17 cellular contexts compared by ENCODE assay signal in the genomic region with DNA sequence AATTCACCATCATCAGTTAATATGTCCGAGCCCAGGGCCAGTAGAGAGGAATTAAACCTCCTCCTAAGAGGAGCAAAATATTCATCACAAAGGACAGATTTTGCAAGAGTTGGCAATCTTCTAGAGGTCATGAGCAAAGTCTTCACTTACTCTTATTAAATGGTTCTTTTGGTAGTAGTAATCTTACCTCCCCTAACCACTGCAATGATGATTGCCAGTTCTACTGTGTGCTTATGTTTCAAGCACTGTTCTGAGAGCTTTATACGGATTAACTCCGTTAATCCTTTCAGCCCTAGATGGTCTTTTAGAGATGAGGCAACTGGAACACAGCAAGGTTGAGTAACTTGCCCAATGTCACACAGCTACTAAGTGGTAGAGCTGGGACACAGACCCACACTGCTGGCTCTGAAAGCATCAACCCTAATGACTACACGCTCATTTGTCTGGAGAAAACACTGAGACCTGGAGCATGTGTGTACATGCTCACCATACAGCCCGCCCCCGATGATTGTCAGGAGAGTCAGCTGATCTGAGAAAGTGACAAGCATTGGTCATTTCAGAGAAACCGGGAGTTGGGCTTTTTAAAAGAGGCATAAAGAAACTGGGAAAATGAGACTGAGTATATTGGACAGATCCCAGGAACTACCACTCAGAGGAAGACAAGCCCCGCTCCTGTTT.
DNase-seq lines count a peak whose midpoint lies in the region; ATAC-seq and TF ChIP-seq lines count a peak whose summit lies in the region.
"Had no signal": no experiment of that assay in that cellular context is flagged by ENCODE, and none has a peak within 500 bp of the region (broad histone marks: within the 10 kb centered on the region; RNA-seq: fewer than 3 reads in every experiment).

No MANE protein-coding gene starts in this region.

- no peak overlapping the region for H3K4me3 ChIP-seq in left lung
- H3K4me3 ChIP-seq: SK-N-MC had no signal

- H3K36me3 ChIP-seq in left lung, result no peaks in the 10 kb centered on the region

- H3K27me3 Mint-ChIP-seq in dendritic cell treated with granulocyte-macrophage colony-stimulating factor and Interleukin-4, amounts not matched to agents 40 ng/mL and 50 ng/mL, for 4 days, result no peaks in the 10 kb centered on the region
- H3K27me3 Mint-ChIP-seq in osteocyte (ENCODE audit: unreplicated experiment), result no peaks in the 10 kb centered on the region
- H3K27me3 Mint-ChIP-seq: activated CD8-positive, alpha-beta memory T cell treated with anti-CD3 and anti-CD28 coated beads, Interleukin-2, amount 10 ng/mL, durations not matched to agents 7 days and 5 days had no signal

- ATAC-seq in left lung, result peak; percentile 13
- ATAC-seq: activated CD8-positive, alpha-beta memory T cell treated with anti-CD3 and anti-CD28 coated beads, Interleukin-2, amount 10 ng/mL, durations not matched to agents 7 days and 5 days; left lobe of liver; PC-3 had no signal

- H3K9me3 Mint-ChIP-seq in dendritic cell treated with granulocyte-macrophage colony-stimulating factor and Interleukin-4, amounts not matched to agents 40 ng/mL and 50 ng/mL, for 4 days, result no peaks in the 10 kb centered on the region
- H3K9me3 Mint-ChIP-seq in osteocyte (ENCODE audit: unreplicated experiment), result no peaks in the 10 kb centered on the region

- no peak overlapping the region for H3K4me3 Mint-ChIP-seq in dendritic cell treated with granulocyte-macrophage colony-stimulating factor and Interleukin-4, amounts not matched to agents 40 ng/mL and 50 ng/mL, for 4 days
- no peak overlapping the region for H3K4me3 Mint-ChIP-seq in osteocyte (ENCODE audit: unreplicated experiment)
- H3K4me3 Mint-ChIP-seq: activated CD8-positive, alpha-beta memory T cell treated with anti-CD3 and anti-CD28 coated beads, Interleukin-2, amount 10 ng/mL, durations not matched to agents 7 days and 5 days had no signal

- H3K27me3 ChIP-seq in left lung, result no peaks in the 10 kb centered on the region

- H3K9me3 ChIP-seq in left lung, result no peaks in the 10 kb centered on the region

- peaks cover 25% of the 10 kb centered on the region for H3K4me1 Mint-ChIP-seq in dendritic cell treated with granulocyte-macrophage colony-stimulating factor and Interleukin-4, amounts not matched to agents 40 ng/mL and 50 ng/mL, for 4 days (ENCODE audit: low read depth)
- peaks cover 14% of the 10 kb centered on the region for H3K4me1 Mint-ChIP-seq in osteocyte (ENCODE audit: unreplicated experiment)
- H3K4me1 Mint-ChIP-seq: activated CD8-positive, alpha-beta memory T cell treated with anti-CD3 and anti-CD28 coated beads, Interleukin-2, amount 10 ng/mL, durations not matched to agents 7 days and 5 days had no signal

- TF ChIP-seq CTCF in left lung (IDR thresholded peaks at IDR 0.05) (no peak), osteocyte (IDR thresholded peaks at IDR 0.05) (no peak)

- intact Hi-C loops in dendritic cell treated with granulocyte-macrophage colony-stimulating factor and Interleukin-4, amounts not matched to agents 40 ng/mL and 50 ng/mL, for 4 days (cut with micrococcal nuclease), result no loop called here
- intact Hi-C loops in left lung (cut with DNase I), result no loop called here

- H3K36me3 Mint-ChIP-seq in dendritic cell treated with granulocyte-macrophage colony-stimulating factor and Interleukin-4, amounts not matched to agents 40 ng/mL and 50 ng/mL, for 4 days (ENCODE audit: low read depth), result no peaks in the 10 kb centered on the region
- H3K36me3 Mint-ChIP-seq in osteocyte (ENCODE audit: unreplicated experiment), result no peaks in the 10 kb centered on the region
- H3K36me3 Mint-ChIP-seq: activated CD8-positive, alpha-beta memory T cell treated with anti-CD3 and anti-CD28 coated beads, Interleukin-2, amount 10 ng/mL, durations not matched to agents 7 days and 5 days had no signal

- DNase-seq in AG20443 (ENCODE audit: low spot score) (peak; percentile 60), LHCN-M2 (ENCODE audit: low read depth) (peak; percentile 21), left lung (no peak), SHP77 (lab: John Stamatoyannopoulos, UW) (no peak), LoVo (ENCODE audit: low spot score) (no peak), osteocyte (ENCODE audit: extremely low spot score, unreplicated experiment) (no peak)
- no peak for DNase-seq in stimulated activated naive CD4-positive, alpha-beta T cell (lab: John Stamatoyannopoulos, UW)
- DNase-seq: activated CD4-positive, alpha-beta T cell treated with anti-CD3 and anti-CD28 coated beads for 1 hour; activated CD8-positive, alpha-beta memory T cell treated with anti-CD3 and anti-CD28 coated beads, Interleukin-2, amount 10 ng/mL, durations not matched to agents 7 days and 5 days; GDM1; NCI-H187; NCI-H510A treated with DMSO at 0.1 percent for 48 hours; occipital lobe; PC-3 had no signal

- peak overlapping the region; percentile 4 for H3K27ac Mint-ChIP-seq in dendritic cell treated with granulocyte-macrophage colony-stimulating factor and Interleukin-4, amounts not matched to agents 40 ng/mL and 50 ng/mL, for 4 days
- no peak overlapping the region for H3K27ac Mint-ChIP-seq in osteocyte (ENCODE audit: unreplicated experiment)
- H3K27ac Mint-ChIP-seq: activated CD8-positive, alpha-beta memory T cell treated with anti-CD3 and anti-CD28 coated beads, Interleukin-2, amount 10 ng/mL, durations not matched to agents 7 days and 5 days had no signal

- H3K27ac ChIP-seq in left lung, result no peak overlapping the region
- H3K27ac ChIP-seq: SK-N-MC had no signal

- no peaks in the 10 kb centered on the region for H3K4me1 ChIP-seq in left lung

Comparison
In these comparisons a context has a peak if more than half of its experiments do, and no peak if none do; other contexts are left out.
1. DNase-seq: peak in AG20443 (single experiment) and LHCN-M2 (single experiment); none in left lung (0 of 2), stimulated activated naive CD4-positive, alpha-beta T cell (0 of 6), SHP77 (0 of 2), LoVo (single experiment) and osteocyte (single experiment).